Comparison of ENCODE assay signal across 33 cellular contexts in the genomic region with DNA sequence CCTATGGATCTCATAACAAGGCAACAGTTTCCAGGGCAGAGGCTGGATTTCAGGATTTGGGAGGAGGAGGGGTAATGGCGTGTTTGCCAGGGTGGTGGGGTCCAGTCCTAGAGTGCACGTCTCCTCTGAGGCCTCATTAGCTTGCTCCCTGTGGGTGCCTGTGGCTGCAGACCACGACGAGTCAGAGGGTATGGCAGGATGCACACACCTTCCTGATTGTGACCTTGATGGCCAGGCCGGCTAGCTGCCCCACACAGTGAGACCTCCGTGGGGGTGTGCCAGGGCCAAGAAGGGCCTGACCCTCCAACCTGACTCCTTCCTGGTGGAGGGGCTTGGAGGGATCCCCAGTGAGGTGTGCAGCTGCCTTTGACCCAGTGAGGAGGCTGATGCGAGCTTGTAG. TPM values are rescaled to one million over a fixed set of nuclear protein-coding genes. Genes with fewer than 3 reads are reported as not detected.
"Had no signal": no experiment of that assay in that cellular context is flagged by ENCODE, and none has a peak within 500 bp of the region (broad histone marks: within the 10 kb centered on the region; RNA-seq: fewer than 3 reads in every experiment).

No MANE protein-coding gene starts in this region.

- H3K27ac ChIP-seq: ascending aorta, brain microvascular endothelial cell, gastrocnemius medialis, lower lobe of right lung, sigmoid colon, suprapubic skin, tibial artery, VCaP had no signal

- ATAC-seq: effector memory CD8-positive, alpha-beta T cell; gastrocnemius medialis; left lobe of liver; lower lobe of right lung; naive thymus-derived CD8-positive, alpha-beta T cell had no signal

- H3K9me3 Mint-ChIP-seq: activated naive CD4-positive, alpha-beta T cell treated with anti-CD3 and anti-CD28 coated beads, Interleukin-2, amount 10 ng/mL, durations not matched to agents 7 days and 5 days; activated naive CD8-positive, alpha-beta T cell treated with anti-CD3 and anti-CD28 coated beads, Interleukin-2, amount 10 ng/mL, durations not matched to agents 7 days and 5 days; activated T-cell treated with anti-CD3 and anti-CD28 coated beads, Interleukin-2, amount 50 U/mL, for 24 hours; effector memory CD8-positive, alpha-beta T cell; naive thymus-derived CD8-positive, alpha-beta T cell had no signal

- H3K27ac Mint-ChIP-seq: activated naive CD4-positive, alpha-beta T cell treated with anti-CD3 and anti-CD28 coated beads, Interleukin-2, amount 10 ng/mL, durations not matched to agents 7 days and 5 days; activated naive CD8-positive, alpha-beta T cell treated with anti-CD3 and anti-CD28 coated beads, Interleukin-2, amount 10 ng/mL, durations not matched to agents 7 days and 5 days; activated T-cell treated with anti-CD3 and anti-CD28 coated beads, Interleukin-2, amount 50 U/mL, for 24 hours; effector memory CD8-positive, alpha-beta T cell; naive thymus-derived CD8-positive, alpha-beta T cell had no signal

- H3K27me3 ChIP-seq: gastrocnemius medialis had no signal

- H3K9me3 ChIP-seq: ascending aorta, gastrocnemius medialis, lower lobe of right lung, sigmoid colon, suprapubic skin, tibial artery had no signal

- H3K4me3 Mint-ChIP-seq: activated naive CD4-positive, alpha-beta T cell treated with anti-CD3 and anti-CD28 coated beads, Interleukin-2, amount 10 ng/mL, durations not matched to agents 7 days and 5 days; activated naive CD8-positive, alpha-beta T cell treated with anti-CD3 and anti-CD28 coated beads, Interleukin-2, amount 10 ng/mL, durations not matched to agents 7 days and 5 days; activated T-cell treated with anti-CD3 and anti-CD28 coated beads, Interleukin-2, amount 50 U/mL, for 24 hours; effector memory CD8-positive, alpha-beta T cell; naive thymus-derived CD8-positive, alpha-beta T cell had no signal

- H3K4me3 ChIP-seq: ascending aorta, gastrocnemius medialis, lower lobe of right lung, sigmoid colon, suprapubic skin, tibial artery had no signal

- FAIRE-seq: islet of Langerhans, small intestine, TTC549, urothelium cell line had no signal

- H3K36me3 Mint-ChIP-seq: activated naive CD4-positive, alpha-beta T cell treated with anti-CD3 and anti-CD28 coated beads, Interleukin-2, amount 10 ng/mL, durations not matched to agents 7 days and 5 days; activated naive CD8-positive, alpha-beta T cell treated with anti-CD3 and anti-CD28 coated beads, Interleukin-2, amount 10 ng/mL, durations not matched to agents 7 days and 5 days; naive thymus-derived CD8-positive, alpha-beta T cell had no signal

- DNase-seq: activated CD4-positive, alpha-beta T cell treated with anti-CD3 and anti-CD28 coated beads for 48 hours; activated CD4-positive, alpha-beta T cell treated with anti-CD3 and anti-CD28 coated beads, Interleukin-2, amount 50 U/mL, for 48 hours; activated CD8-positive, alpha-beta memory T cell treated with anti-CD3 and anti-CD28 coated beads, Interleukin-2, amount 50 U/mL, for 4 hours; activated gamma-delta T cell; activated naive CD4-positive, alpha-beta T cell treated with anti-CD3 and anti-CD28 coated beads, Interleukin-2, amount 10 ng/mL, durations not matched to agents 7 days and 5 days; activated naive CD8-positive, alpha-beta T cell treated with anti-CD3 and anti-CD28 coated beads, Interleukin-2, amount 10 ng/mL, durations not matched to agents 7 days and 5 days; activated T-cell treated with anti-CD3 and anti-CD28 coated beads, Interleukin-2, amount 50 U/mL, for 24 hours; brain microvascular endothelial cell; cortex of kidney; effector memory CD8-positive, alpha-beta T cell; erythroblast; gastrocnemius medialis; glutamatergic neuron; lower lobe of right lung; mesenchymal stem cell; sigmoid colon; small intestine; stimulated activated CD4-positive, alpha-beta T cell treated with anti-CD3 and anti-CD28 coated beads, Interleukin-2, amount 100 ng/mL, for 24 hours; stimulated activated naive CD4-positive, alpha-beta T cell; tibial artery had no signal

- H3K36me3 ChIP-seq: ascending aorta, brain microvascular endothelial cell, lower lobe of right lung, sigmoid colon, suprapubic skin, tibial artery had no signal

RNA-seq across cellular contexts. Expression of gene SMTNL2, which starts 4.0 kb away (rescaled TPM):
- total RNA-seq: activated CD8-positive, alpha-beta memory T cell treated with anti-CD3 and anti-CD28 coated beads for 36 hours; activated naive CD8-positive, alpha-beta T cell treated with anti-CD3 and anti-CD28 coated beads, Interleukin-2, amount 10 ng/mL, durations not matched to agents 7 days and 5 days; left lobe of liver; naive thymus-derived CD8-positive, alpha-beta T cell; osteoblast; T-helper 1 cell treated with Interleukin-12 subunit alpha and Interleukin-12 subunit beta and Interleukin-4 antibody, amounts not matched to agents 30 ng/mL and 1 ng/mL, for 36 hours had no signal
- polyA plus RNA-seq: naive thymus-derived CD8-positive, alpha-beta T cell had no signal

RNA-seq across cellular contexts. Expression of gene GGT6, which starts 19.9 kb away (rescaled TPM):
- total RNA-seq: activated CD8-positive, alpha-beta memory T cell treated with anti-CD3 and anti-CD28 coated beads for 36 hours; activated naive CD8-positive, alpha-beta T cell treated with anti-CD3 and anti-CD28 coated beads, Interleukin-2, amount 10 ng/mL, durations not matched to agents 7 days and 5 days; ascending aorta; cardiac septum; cerebellum; naive thymus-derived CD8-positive, alpha-beta T cell; osteoblast; T-helper 1 cell treated with Interleukin-12 subunit alpha and Interleukin-12 subunit beta and Interleukin-4 antibody, amounts not matched to agents 30 ng/mL and 1 ng/mL, for 36 hours had no signal
- polyA plus RNA-seq: naive thymus-derived CD8-positive, alpha-beta T cell had no signal
